ENCODE assay signal across 17 cellular contexts in the genomic region with DNA sequence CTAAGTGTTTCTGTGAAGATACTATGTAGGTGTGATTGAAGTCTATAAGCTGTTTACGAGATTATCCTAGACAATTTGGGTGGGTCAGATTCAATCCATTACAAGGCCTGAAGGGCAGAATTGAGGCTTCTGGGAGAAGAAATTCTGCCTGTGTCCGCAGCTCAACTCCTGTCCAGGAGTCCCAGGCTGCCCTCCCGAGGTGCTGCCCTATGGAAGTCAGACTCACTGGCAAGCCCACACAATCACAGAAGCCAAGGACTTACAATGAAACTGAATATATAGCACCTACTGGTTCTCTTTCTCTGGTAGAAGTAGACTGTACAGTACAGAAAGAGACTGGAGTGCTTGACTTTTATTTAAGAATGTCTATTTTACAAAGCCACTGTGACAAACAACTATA.
DNase-seq lines count a peak whose midpoint lies in the region; ATAC-seq and TF ChIP-seq lines count a peak whose summit lies in the region.
"Had no signal": no experiment of that assay in that cellular context is flagged by ENCODE, and none has a peak within 500 bp of the region (broad histone marks: within the 10 kb centered on the region; RNA-seq: fewer than 3 reads in every experiment).

No MANE protein-coding gene starts in this region.

- no peak overlapping the region for H3K27ac ChIP-seq in heart left ventricle
- H3K27ac ChIP-seq: 22Rv1, GM23248 had no signal

- H3K9me3 ChIP-seq in heart left ventricle, result no peaks in the 10 kb centered on the region

- peaks cover 0 to 41% (median 22%) of the 10 kb centered on the region in 12 donors for H3K4me1 ChIP-seq in heart left ventricle

- no peaks in the 10 kb centered on the region for H3K36me3 ChIP-seq in heart left ventricle

- peak; percentile 41 for ATAC-seq in Right ventricle myocardium inferior
- peak in 3 of 4 donors; percentile 48 to 65 (median 60) for ATAC-seq in heart left ventricle
- ATAC-seq in left ventricle myocardium superior, result peak; percentile 77
- ATAC-seq in GM21529 (IDR thresholded peaks at IDR 0.05; ENCODE audit: unreplicated experiment), result no peak

- TF ChIP-seq CTCF in heart left ventricle (IDR thresholded peaks at IDR 0.05), result no peak

- no peaks in the 10 kb centered on the region for H3K27me3 ChIP-seq in heart left ventricle

- 47 to 76% (median 68%) methylated on average over 3 of the region's 3 CpGs for WGBS in heart left ventricle, 4 donors

- no peak for DNase-seq in Right ventricle myocardium inferior (ENCODE audit: missing footprints)
- no peak for DNase-seq in cardiac septum (ENCODE audit: low spot score)
- DNase-seq in heart left ventricle, result peak in 1 of 5 donors; percentile 41
- peak; percentile 33 for DNase-seq in left ventricle myocardium superior
- DNase-seq in dedifferentiated amniotic fluid mesenchymal stem cell (ENCODE audit: extremely low spot score), result no peak
- DNase-seq in AG08396 (ENCODE audit: low spot score), result no peak
- DNase-seq: C1 segment of cervical spinal cord; Calu3; CD4-positive, alpha-beta memory T cell; COR-L47; DMS53; DND-41; GM23248; H7; HCEC 1CT had no signal

- intact Hi-C loops in Right ventricle myocardium inferior (cut with DNase I), result no loop called here
- intact Hi-C loops in cardiac septum (cut with DNase I), result no loop called here
- intact Hi-C loops in heart left ventricle (cut with DNase I), result loop anchor here in 1 of 10 donors (5.0 kb wide), 1 partner anchor 73 kb away; a partner anchor contains a TSS
- intact Hi-C loops in left ventricle myocardium superior (cut with micrococcal nuclease), result no loop called here

- TF ChIP-seq POLR2A in heart left ventricle (IDR thresholded peaks at IDR 0.05), result no peak

- no peak overlapping the region for H3K4me3 ChIP-seq in heart left ventricle
- H3K4me3 ChIP-seq: GM23248 had no signal
